In the genomic region with DNA sequence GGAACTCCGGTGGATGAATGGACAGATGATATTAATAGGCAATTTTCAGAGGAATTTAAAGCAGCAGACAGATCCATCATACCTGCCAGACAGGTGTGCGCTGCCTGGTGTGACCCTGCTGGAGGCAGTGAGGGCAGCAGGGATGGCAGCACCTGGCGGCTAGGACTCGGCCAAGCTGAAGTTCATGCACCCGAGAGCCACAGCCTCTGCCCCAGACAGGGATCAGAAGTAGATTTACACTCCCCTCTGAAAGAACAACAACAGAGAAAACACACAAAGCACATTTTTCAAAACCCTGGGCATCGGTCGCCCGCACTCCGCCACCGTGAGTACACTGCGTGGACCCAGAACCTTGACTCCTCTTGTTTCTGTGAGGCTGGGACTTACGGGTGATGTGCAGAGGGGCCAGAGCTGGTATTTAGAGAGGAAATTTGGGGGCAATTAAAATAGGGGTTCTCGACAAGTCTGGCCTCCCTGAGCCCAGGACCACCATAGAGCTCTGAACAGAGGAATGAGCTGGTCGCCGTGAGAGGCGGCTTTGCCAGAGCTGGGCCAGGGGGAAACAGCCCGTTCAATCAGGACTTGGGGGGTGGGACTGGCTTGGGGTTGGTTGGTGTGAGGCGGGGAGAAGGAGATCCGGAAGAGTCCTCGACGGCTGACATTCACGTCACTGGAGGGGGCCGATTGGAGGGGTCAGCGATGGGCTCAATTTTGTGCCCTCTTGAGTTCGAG, we compare ENCODE assay signal across 22 cellular contexts.
A peak's percentile ranks its signal among the peaks of the same experiment; 100 is the strongest.
DNase-seq lines count a peak whose midpoint lies in the region; ATAC-seq and TF ChIP-seq lines count a peak whose summit lies in the region.
"Had no signal": no experiment of that assay in that cellular context is flagged by ENCODE, and none has a peak within 500 bp of the region (broad histone marks: within the 10 kb centered on the region; RNA-seq: fewer than 3 reads in every experiment).

No MANE protein-coding gene starts in this region.

- no peaks in the 10 kb centered on the region for H3K36me3 Mint-ChIP-seq in brain
- no peaks in the 10 kb centered on the region for H3K36me3 Mint-ChIP-seq in natural killer cell treated with Interleukin-12 subunit alpha and Interleukin-12 subunit beta and Interleukin-15 and Interleukin-18, amount 100 ng/mL, for 72 hours
- H3K36me3 Mint-ChIP-seq: activated naive CD4-positive, alpha-beta T cell treated with anti-CD3 and anti-CD28 coated beads, Interleukin-2, amount 50 U/mL, for 24 hours; CD8-positive, alpha-beta T cell had no signal

- intact Hi-C loops in Right ventricle myocardium inferior (cut with DNase I): no loop called here
- intact Hi-C loops in right cardiac atrium (cut with DNase I): no loop called here

- H3K4me1 Mint-ChIP-seq in brain: peaks cover 48% of the 10 kb centered on the region
- H3K4me1 Mint-ChIP-seq in natural killer cell treated with Interleukin-12 subunit alpha and Interleukin-12 subunit beta and Interleukin-15 and Interleukin-18, amount 100 ng/mL, for 72 hours (ENCODE audit: low read depth in 2 of 2): peaks cover 10 to 24% of the 10 kb centered on the region in 2 donors
- H3K4me1 Mint-ChIP-seq: activated naive CD4-positive, alpha-beta T cell treated with anti-CD3 and anti-CD28 coated beads, Interleukin-2, amount 50 U/mL, for 24 hours had no signal

- TF ChIP-seq CTCF in brain (conservative IDR thresholded peaks at IDR 0.05): no peak

- no peak overlapping the region for H3K4me3 ChIP-seq in right cardiac atrium (ENCODE audit: low read length)
- H3K4me3 ChIP-seq: mucosa of descending colon, SJSA1, thoracic aorta had no signal

- no peak overlapping the region for H3K4me3 Mint-ChIP-seq in brain
- H3K4me3 Mint-ChIP-seq in natural killer cell treated with Interleukin-12 subunit alpha and Interleukin-12 subunit beta and Interleukin-15 and Interleukin-18, amount 100 ng/mL, for 72 hours: no peak overlapping the region
- H3K4me3 Mint-ChIP-seq: activated naive CD4-positive, alpha-beta T cell treated with anti-CD3 and anti-CD28 coated beads, Interleukin-2, amount 50 U/mL, for 24 hours; activated T-cell treated with anti-CD3 and anti-CD28 coated beads, Interleukin-2, amount 50 U/mL, for 4 hours; CD8-positive, alpha-beta T cell; effector memory CD8-positive, alpha-beta T cell; T-helper 1 cell treated with Interleukin-12 subunit alpha and Interleukin-12 subunit beta and Interleukin-4 antibody, amounts not matched to agents 30 μg/mL and 1 μg/mL, for 36 hours had no signal

- 95% methylated on average over 25 of the region's 25 CpGs for WGBS in right cardiac atrium

- no peaks in the 10 kb centered on the region for H3K9me3 ChIP-seq in right cardiac atrium (ENCODE audit: control insufficient read depth, low read length)
- H3K9me3 ChIP-seq: mucosa of descending colon, SJSA1, thoracic aorta had no signal

- H3K27me3 ChIP-seq in right cardiac atrium (ENCODE audit: control insufficient read depth, insufficient read depth): no peaks in the 10 kb centered on the region
- H3K27me3 ChIP-seq: SJSA1 had no signal

- ATAC-seq in Right ventricle myocardium inferior (no peak), right cardiac atrium (no peak), GM21367 (IDR thresholded peaks at IDR 0.05; ENCODE audit: unreplicated experiment) (no peak), HG03571 (IDR thresholded peaks at IDR 0.05; ENCODE audit: unreplicated experiment) (no peak)
- no peak for ATAC-seq in natural killer cell treated with Interleukin-12 subunit alpha and Interleukin-12 subunit beta and Interleukin-15 and Interleukin-18, amount 100 ng/mL, for 72 hours
- ATAC-seq: activated T-cell treated with anti-CD3 and anti-CD28 coated beads, Interleukin-2, amount 50 U/mL, for 4 hours; CD8-positive, alpha-beta T cell; effector memory CD8-positive, alpha-beta T cell; left lobe of liver; mucosa of descending colon had no signal

- peaks cover 5% of the 10 kb centered on the region for H3K4me1 ChIP-seq in right cardiac atrium (ENCODE audit: control insufficient read depth, insufficient read depth, low read length)
- H3K4me1 ChIP-seq: SJSA1 had no signal

- no peaks in the 10 kb centered on the region for H3K27me3 Mint-ChIP-seq in brain
- H3K27me3 Mint-ChIP-seq in natural killer cell treated with Interleukin-12 subunit alpha and Interleukin-12 subunit beta and Interleukin-15 and Interleukin-18, amount 100 ng/mL, for 72 hours: no peaks in the 10 kb centered on the region
- H3K27me3 Mint-ChIP-seq: activated naive CD4-positive, alpha-beta T cell treated with anti-CD3 and anti-CD28 coated beads, Interleukin-2, amount 50 U/mL, for 24 hours; effector memory CD8-positive, alpha-beta T cell had no signal

- no peak overlapping the region for H3K27ac ChIP-seq in right cardiac atrium (ENCODE audit: low read length)
- H3K27ac ChIP-seq: SJSA1, thoracic aorta had no signal

- no peaks in the 10 kb centered on the region for H3K9me3 Mint-ChIP-seq in brain
- H3K9me3 Mint-ChIP-seq in natural killer cell treated with Interleukin-12 subunit alpha and Interleukin-12 subunit beta and Interleukin-15 and Interleukin-18, amount 100 ng/mL, for 72 hours: no peaks in the 10 kb centered on the region
- H3K9me3 Mint-ChIP-seq: activated naive CD4-positive, alpha-beta T cell treated with anti-CD3 and anti-CD28 coated beads, Interleukin-2, amount 50 U/mL, for 24 hours; activated T-cell treated with anti-CD3 and anti-CD28 coated beads, Interleukin-2, amount 50 U/mL, for 4 hours; CD8-positive, alpha-beta T cell; effector memory CD8-positive, alpha-beta T cell; T-helper 1 cell treated with Interleukin-12 subunit alpha and Interleukin-12 subunit beta and Interleukin-4 antibody, amounts not matched to agents 30 μg/mL and 1 μg/mL, for 36 hours had no signal

- peak; percentile 62 for DNase-seq in Right ventricle myocardium inferior (ENCODE audit: missing footprints)
- DNase-seq in right cardiac atrium: no peak
- DNase-seq in natural killer cell treated with Interleukin-12 subunit alpha and Interleukin-12 subunit beta and Interleukin-15 and Interleukin-18, amount 100 ng/mL, for 72 hours (ENCODE audit: low spot score): no peak
- peak; percentile 41 for DNase-seq in ureter (ENCODE audit: low spot score)
- DNase-seq: activated CD4-positive, alpha-beta T cell treated with anti-CD3 and anti-CD28 coated beads, Interleukin-2, amount 50 U/mL, for 48 hours; activated T-cell treated with anti-CD3 and anti-CD28 coated beads, Interleukin-2, amount 50 U/mL, for 4 hours; cerebellar nuclear complex; effector memory CD8-positive, alpha-beta T cell; mucosa of descending colon; NCI-H1417 treated with DMSO at 0.1 percent for 48 hours; NCI-H69; OCI-M1; stimulated activated CD4-positive, alpha-beta T cell treated with anti-CD3 and anti-CD28 coated beads, Interleukin-15, amount 100 ng/mL, for 24 hours had no signal

- H3K27ac Mint-ChIP-seq in brain: peak overlapping the region in 4 of 5 experiments; percentile 18 to 34 (median 33)
- H3K27ac Mint-ChIP-seq in natural killer cell treated with Interleukin-12 subunit alpha and Interleukin-12 subunit beta and Interleukin-15 and Interleukin-18, amount 100 ng/mL, for 72 hours: peak overlapping the region; percentile 35 to 53
- H3K27ac Mint-ChIP-seq: CD8-positive, alpha-beta T cell; effector memory CD8-positive, alpha-beta T cell; T-helper 1 cell treated with Interleukin-12 subunit alpha and Interleukin-12 subunit beta and Interleukin-4 antibody, amounts not matched to agents 30 μg/mL and 1 μg/mL, for 36 hours had no signal

Comparison
In these comparisons a context has a peak if more than half of its experiments do, and no peak if none do; other contexts are left out.
1. DNase-seq: peak in Right ventricle myocardium inferior (single experiment) and ureter (single experiment); none in right cardiac atrium (0 of 3) and natural killer cell treated with Interleukin-12 subunit alpha and Interleukin-12 subunit beta and Interleukin-15 and Interleukin-18, amount 100 ng/mL, for 72 hours (single experiment).